ENCODE assay signal across 17 cellular contexts in the genomic region with DNA sequence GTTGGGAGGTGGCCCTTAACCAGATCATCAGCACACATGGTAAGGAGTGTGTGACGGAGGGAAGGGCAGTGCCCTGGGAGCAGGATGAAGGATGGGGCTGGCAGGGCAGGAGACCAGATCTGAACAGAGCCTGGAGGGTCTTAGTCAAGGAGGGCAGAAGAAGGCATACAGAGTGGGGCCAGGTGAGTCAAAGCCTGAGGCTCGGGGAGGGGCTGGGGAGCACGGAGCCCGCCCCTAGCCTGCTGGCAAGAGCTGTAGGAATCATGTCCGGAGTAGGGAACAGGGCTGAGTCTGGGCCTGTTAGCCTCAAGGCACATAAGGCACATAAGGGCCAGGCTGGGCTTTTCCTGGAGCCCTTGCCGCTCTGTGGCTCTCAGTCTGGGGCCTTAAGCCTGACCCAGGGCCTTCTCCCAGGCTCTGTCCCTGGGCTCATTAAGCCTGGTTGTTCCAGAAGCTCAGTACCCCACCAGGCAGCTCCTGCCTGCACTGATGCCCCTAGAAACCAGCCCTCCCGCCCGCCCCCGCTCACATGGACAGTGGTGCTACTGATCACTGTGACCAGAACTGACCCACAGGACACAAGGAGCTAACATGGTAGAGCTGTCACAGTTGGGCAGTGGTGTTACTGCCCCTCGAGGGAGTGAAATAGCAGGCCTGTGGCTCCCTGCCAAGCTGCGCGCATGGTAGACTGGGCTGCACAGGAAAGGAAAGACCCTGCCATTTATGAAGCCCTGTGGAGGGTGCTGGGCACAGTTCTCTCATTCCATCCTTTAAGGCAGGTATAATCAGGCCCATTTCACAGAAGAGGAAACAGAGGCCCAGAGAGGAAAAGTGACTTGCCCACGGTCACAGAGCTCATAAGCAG. TPM values are rescaled to one million over a fixed set of nuclear protein-coding genes. Genes with fewer than 3 reads are reported as not detected.
DNase-seq lines count a peak whose midpoint lies in the region; ATAC-seq and TF ChIP-seq lines count a peak whose summit lies in the region.
"Had no signal": no experiment of that assay in that cellular context is flagged by ENCODE, and none has a peak within 500 bp of the region (broad histone marks: within the 10 kb centered on the region; RNA-seq: fewer than 3 reads in every experiment).

No MANE protein-coding gene starts in this region.

- H3K36me3 Mint-ChIP-seq in activated CD4-positive, alpha-beta T cell treated with anti-CD3 and anti-CD28 coated beads for 36 hours (ENCODE audit: low read depth) = peaks cover 31% of the 10 kb centered on the region

- dilution Hi-C loops in mammary epithelial cell (cut with HindIII; ENCODE audit: low sequenced_read_pairs) = loop anchor here (10.0 to 25.0 kb wide), 3 partner anchors 131 to 509 kb away; no protein-coding TSS in a partner anchor

- BruUV-seq in mammary epithelial cell (replicated peaks; lab: Mats Ljungman, UMichigan) = no TSS peak

- in situ Hi-C loops in mammary epithelial cell (cut with MboI; ENCODE audit: low sequenced_read_pairs in 2 of 2) = loop anchor here in 1 of 2 donors (25.0 kb wide), 2 partner anchors 184 to 359 kb away; no protein-coding TSS in a partner anchor

- H2AFZ ChIP-seq in mammary epithelial cell (ENCODE audit: low read depth, low read length) = peak overlapping the region; percentile 62
- H2AFZ ChIP-seq: hepatocyte had no signal

- DNase-seq in activated CD4-positive, alpha-beta T cell treated with anti-CD3 and anti-CD28 coated beads for 36 hours = peak; percentile 4
- no peak for DNase-seq in activated CD4-positive, alpha-beta T cell treated with anti-CD3 and anti-CD28 coated beads for 4 hours
- DNase-seq in RWPE1 (ENCODE audit: low spot score) (peak; percentile 51), mammary epithelial cell (peak; percentile 46), globus pallidus (ENCODE audit: low spot score) (no peak), SK-N-DZ (ENCODE audit: low spot score) (no peak)
- DNase-seq: activated CD4-positive, CD25-positive, alpha-beta regulatory T cell; activated gamma-delta T cell; cerebellar nuclear complex; GF-D8; IMR-90; left lung; NCI-H1092 treated with DMSO at 0.1 percent for 48 hours; nephron progenitor cell had no signal

- H3K27me3 ChIP-seq in mammary epithelial cell (ENCODE audit: insufficient read depth, low read length) (no peaks in the 10 kb centered on the region), neutrophil (no peaks in the 10 kb centered on the region)
- H3K27me3 ChIP-seq: hepatocyte, left lung had no signal

- TF ChIP-seq CTCF in RWPE1 (conservative IDR thresholded peaks at IDR 0.05; ENCODE audit: low read depth) = no peak
- no peak for TF ChIP-seq CTCF in mammary epithelial cell (conservative IDR thresholded peaks at IDR 0.05 in 1 of 2, IDR thresholded peaks at IDR 0.05 in 1 of 2; ENCODE audit: extremely low read depth in 1 of 2, insufficient read depth in 1 of 2, low read depth in 1 of 2, low read length in 2 of 2)
- TF ChIP-seq CTCF in neutrophil (IDR thresholded peaks at IDR 0.05) = no peak

- H3K79me2 ChIP-seq in mammary epithelial cell (ENCODE audit: insufficient read depth, low read length) = no peaks in the 10 kb centered on the region
- H3K79me2 ChIP-seq: hepatocyte had no signal

- CTCF ChIA-PET in activated CD4-positive, alpha-beta T cell treated with anti-CD3 and anti-CD28 coated beads for 36 hours (lab: Charles Lee) = interaction anchor here (0.6 to 0.7 kb wide), 4 partner anchors 15 to 46 kb away, joined by 3 to 8 read pairs (median 4); partner anchors contain the start of gene ISG20
- CTCF ChIA-PET in RWPE1 (lab: Yijun Ruan, JAX) = interaction anchor here (1.2 kb wide), 1 partner anchor 181 kb away, joined by 3 read pairs; no protein-coding TSS in a partner anchor
- CTCF ChIA-PET in mammary epithelial cell (lab: Charles Lee; ENCODE audit: low non-redundant PET) = no interaction called here

- H3K27ac Mint-ChIP-seq in activated CD4-positive, alpha-beta T cell treated with anti-CD3 and anti-CD28 coated beads for 36 hours = peak overlapping the region; percentile 67
- H3K27ac Mint-ChIP-seq: nephron progenitor cell had no signal

- POLR2A ChIA-PET in activated CD4-positive, alpha-beta T cell treated with anti-CD3 and anti-CD28 coated beads for 36 hours (lab: Charles Lee) = interaction anchor here (1.5 kb wide), 1 partner anchor 29 kb away, joined by 3 read pairs; no protein-coding TSS in a partner anchor
- POLR2A ChIA-PET in RWPE1 (lab: Yijun Ruan, JAX; ENCODE audit: low non-redundant PET) = no interaction called here

- H3K9ac ChIP-seq in mammary epithelial cell (ENCODE audit: insufficient read depth, low read length) = no peak overlapping the region

- WGBS in mammary epithelial cell (ENCODE audit: low coverage, missing lambda C conversion rate) = 57% methylated on average over 5 of the region's 13 CpGs

- H3K4me2 ChIP-seq in mammary epithelial cell (ENCODE audit: insufficient read depth, low read depth, low read length) = peak overlapping the region; percentile 16
- H3K4me2 ChIP-seq: hepatocyte had no signal

- no peaks in the 10 kb centered on the region for H3K9me3 Mint-ChIP-seq in activated CD4-positive, alpha-beta T cell treated with anti-CD3 and anti-CD28 coated beads for 36 hours (ENCODE audit: low read depth)
- H3K9me3 Mint-ChIP-seq: nephron progenitor cell had no signal

- ATAC-seq in activated CD4-positive, alpha-beta T cell treated with anti-CD3 and anti-CD28 coated beads for 36 hours = no peak
- ATAC-seq in GM18520 (IDR thresholded peaks at IDR 0.05; ENCODE audit: unreplicated experiment) = no peak
- ATAC-seq: left lung had no signal

- no peaks in the 10 kb centered on the region for H3K9me3 ChIP-seq in mammary epithelial cell (replicated peaks; ENCODE audit: insufficient read depth, low read length)
- H3K9me3 ChIP-seq in neutrophil = no peaks in the 10 kb centered on the region
- H3K9me3 ChIP-seq: left lung had no signal

- H4K20me1 ChIP-seq in mammary epithelial cell (ENCODE audit: insufficient read depth, low read length) = no peaks in the 10 kb centered on the region

- peaks cover 79% of the 10 kb centered on the region for H3K4me1 Mint-ChIP-seq in activated CD4-positive, alpha-beta T cell treated with anti-CD3 and anti-CD28 coated beads for 36 hours

- intact Hi-C loops in activated CD4-positive, alpha-beta T cell treated with anti-CD3 and anti-CD28 coated beads for 36 hours (cut with DNase I, micrococcal nuclease) = no loop called here
- intact Hi-C loops in mammary epithelial cell (cut with micrococcal nuclease) = no loop called here

- H3K27me3 Mint-ChIP-seq in activated CD4-positive, alpha-beta T cell treated with anti-CD3 and anti-CD28 coated beads for 36 hours = no peaks in the 10 kb centered on the region

- H3K4me3 ChIP-seq in mammary epithelial cell (replicated peaks in 1 of 3; ENCODE audit: insufficient read depth in 1 of 3, low read depth in 2 of 3, low read length in 3 of 3) (no peak overlapping the region), neutrophil (ENCODE audit: low read depth in 1 of 2, low read length in 1 of 2) (no peak overlapping the region)
- H3K4me3 ChIP-seq: hepatocyte, left lung had no signal

- peaks cover 34% of the 10 kb centered on the region for H3K4me1 ChIP-seq in mammary epithelial cell (ENCODE audit: insufficient read depth, low read length)
- H3K4me1 ChIP-seq in neutrophil (ENCODE audit: control insufficient read depth in 1 of 2, insufficient read depth in 1 of 2, low read depth in 1 of 2, low read length in 1 of 2) = peaks cover 50 to 66% of the 10 kb centered on the region in 2 experiments

- no peaks in the 10 kb centered on the region for H3K36me3 ChIP-seq in mammary epithelial cell (ENCODE audit: insufficient read depth, low read length)
- peaks cover 67% of the 10 kb centered on the region for H3K36me3 ChIP-seq in neutrophil

- H3K27ac ChIP-seq in RWPE1 (peak overlapping the region; percentile 80), mammary epithelial cell (ENCODE audit: insufficient read depth, low read depth, low read length) (no peak overlapping the region), neutrophil (peak overlapping the region; percentile 92)
- H3K27ac ChIP-seq: hepatocyte had no signal

- no peak overlapping the region for H3K4me3 Mint-ChIP-seq in activated CD4-positive, alpha-beta T cell treated with anti-CD3 and anti-CD28 coated beads for 36 hours
- H3K4me3 Mint-ChIP-seq: nephron progenitor cell had no signal

RNA-seq across cellular contexts. Expression of gene ISG20, which starts 14.6 kb away (rescaled TPM):
- total RNA-seq in activated CD4-positive, alpha-beta T cell treated with anti-CD3 and anti-CD28 coated beads for 36 hours = 100 to 1,000 TPM; 107 to 120 TPM
- 1 to 10 TPM; 1.0 to 2.9 TPM for total RNA-seq in mammary epithelial cell
- 7.9 TPM for polyA plus RNA-seq in mammary epithelial cell
- 16.8 TPM for polyA minus RNA-seq in mammary epithelial cell
- 2.3 and 3.0 TPM in 2 replicates for polyA plus RNA-seq in SK-N-DZ (2014; cell fraction: cytosol; rRNA removed)
- 1.5 and 5.3 TPM in 2 replicates for polyA plus RNA-seq in SK-N-DZ (2014; cell fraction: nucleus; rRNA removed)

RNA-seq across cellular contexts. Expression of gene AEN, which starts 32.3 kb away (rescaled TPM):
- 10 to 100 TPM; 42.8 to 52.9 TPM for total RNA-seq in activated CD4-positive, alpha-beta T cell treated with anti-CD3 and anti-CD28 coated beads for 36 hours
- total RNA-seq in mammary epithelial cell = 10 to 100 TPM; 31.8 to 42.7 TPM
- polyA plus RNA-seq in mammary epithelial cell = 29.2 TPM
- polyA minus RNA-seq in mammary epithelial cell = 80.7 TPM
- 54.6 and 62.0 TPM in 2 replicates for polyA plus RNA-seq in SK-N-DZ (2014; cell fraction: cytosol; rRNA removed)
- polyA plus RNA-seq in SK-N-DZ (2014; cell fraction: nucleus; rRNA removed) = 58.0 and 62.1 TPM in 2 replicates

Comparison
In these comparisons a context has a peak if more than half of its experiments do, and no peak if none do; other contexts are left out.
1. DNase-seq: peak in activated CD4-positive, alpha-beta T cell treated with anti-CD3 and anti-CD28 coated beads for 36 hours (single experiment), RWPE1 (single experiment) and mammary epithelial cell (single experiment); none in activated CD4-positive, alpha-beta T cell treated with anti-CD3 and anti-CD28 coated beads for 4 hours (0 of 2), globus pallidus (single experiment) and SK-N-DZ (single experiment).
2. RNA of gene ISG20, which starts 14.6 kb away (total RNA-seq): 107 to 120 TPM in activated CD4-positive, alpha-beta T cell treated with anti-CD3 and anti-CD28 coated beads for 36 hours; 1.0 to 2.9 TPM in mammary epithelial cell; every median in the first group is over 10 times any median in the second.